In genomic region chr4:2891294-2891693, GRCh38 we compare ENCODE assay signal across 11 cellular contexts. TPM values are rescaled to one million over a fixed set of nuclear protein-coding genes. Genes with fewer than 3 reads are reported as not detected.
DNase-seq lines count a peak whose midpoint lies in the region; ATAC-seq and TF ChIP-seq lines count a peak whose summit lies in the region.
"Had no signal": no experiment of that assay in that cellular context is flagged by ENCODE, and none has a peak within 500 bp of the region (broad histone marks: within the 10 kb centered on the region; RNA-seq: fewer than 3 reads in every experiment).

No MANE protein-coding gene starts in this region.

- H3K4me1 Mint-ChIP-seq in activated CD4-positive, alpha-beta T cell treated with anti-CD3 and anti-CD28 coated beads for 36 hours = no peaks in the 10 kb centered on the region

- H3K4me1 ChIP-seq in hepatocyte (ENCODE audit: insufficient read depth) = no peaks in the 10 kb centered on the region
- H3K4me1 ChIP-seq in stomach = peaks cover 10 to 46% (median 23%) of the 10 kb centered on the region in 4 donors
- H3K4me1 ChIP-seq: prostate gland had no signal

- H3K4me3 Mint-ChIP-seq in activated CD4-positive, alpha-beta T cell treated with anti-CD3 and anti-CD28 coated beads for 36 hours = no peak overlapping the region

- H3K4me2 ChIP-seq in hepatocyte = no peak overlapping the region

- H3K79me2 ChIP-seq in hepatocyte = peaks cover 55% of the 10 kb centered on the region

- peak overlapping the region; percentile 49 for H3K27ac ChIP-seq in hepatocyte
- peak overlapping the region in 4 of 5 donors; percentile 30 to 50 (median 41) for H3K27ac ChIP-seq in stomach
- H3K27ac ChIP-seq: prostate gland had no signal

- H3K27ac Mint-ChIP-seq in activated CD4-positive, alpha-beta T cell treated with anti-CD3 and anti-CD28 coated beads for 36 hours = no peak overlapping the region

- no peak for TF ChIP-seq POLR2A in stomach (IDR thresholded peaks at IDR 0.05)

- POLR2A ChIA-PET in activated CD4-positive, alpha-beta T cell treated with anti-CD3 and anti-CD28 coated beads for 36 hours (lab: Charles Lee) = no interaction called here

- H3K9me2 ChIP-seq in hepatocyte (replicated peaks; ENCODE audit: insufficient read depth) = no peaks in the 10 kb centered on the region

- H3K27me3 ChIP-seq in hepatocyte (no peaks in the 10 kb centered on the region), stomach (no peaks in the 10 kb centered on the region)

- peak; percentile 26 for ATAC-seq in activated CD4-positive, alpha-beta T cell treated with anti-CD3 and anti-CD28 coated beads for 36 hours
- ATAC-seq: Panc1 had no signal

- CTCF ChIA-PET in activated CD4-positive, alpha-beta T cell treated with anti-CD3 and anti-CD28 coated beads for 36 hours (lab: Charles Lee) = interaction anchor here (1.1 kb wide), 1 partner anchor 10 kb away, joined by 3 read pairs; no protein-coding TSS in a partner anchor

- peaks cover 3% of the 10 kb centered on the region for H4K20me1 ChIP-seq in hepatocyte (ENCODE audit: insufficient read depth, poor library complexity, severe bottlenecking)

- no peak overlapping the region for H2AFZ ChIP-seq in hepatocyte

- H3K27me3 Mint-ChIP-seq in activated CD4-positive, alpha-beta T cell treated with anti-CD3 and anti-CD28 coated beads for 36 hours = no peaks in the 10 kb centered on the region

- TF ChIP-seq EP300 in stomach (IDR thresholded peaks at IDR 0.05) = no peak

- no peak for DNase-seq in activated CD4-positive, alpha-beta T cell treated with anti-CD3 and anti-CD28 coated beads for 36 hours
- no peak for DNase-seq in activated CD4-positive, alpha-beta T cell treated with anti-CD3 and anti-CD28 coated beads, Interleukin-2, amount 50 U/mL, for 48 hours
- DNase-seq in amniotic epithelial cell (ENCODE audit: low read depth) (peak; percentile 84), hepatocyte (ENCODE audit: low spot score) (peak; percentile 40), stomach (no peak), GM10266 (ENCODE audit: extremely low spot score) (no peak), SW 1271 (lab: John Stamatoyannopoulos, UW) (no peak)
- DNase-seq in stimulated activated CD4-positive, alpha-beta T cell treated with anti-CD3 and anti-CD28 coated beads, Interleukin-2, amount 100 ng/mL, for 24 hours = no peak
- DNase-seq: activated CD4-positive, CD25-positive, alpha-beta regulatory T cell had no signal

- H3K9me3 Mint-ChIP-seq in activated CD4-positive, alpha-beta T cell treated with anti-CD3 and anti-CD28 coated beads for 36 hours (ENCODE audit: low read depth) = no peaks in the 10 kb centered on the region

- intact Hi-C loops in activated CD4-positive, alpha-beta T cell treated with anti-CD3 and anti-CD28 coated beads for 36 hours (cut with DNase I, micrococcal nuclease) = no loop called here
- intact Hi-C loops in stomach (cut with DNase I; ENCODE audit: low total_unique reads) = no loop called here

- peaks cover 23% of the 10 kb centered on the region for H3K36me3 Mint-ChIP-seq in activated CD4-positive, alpha-beta T cell treated with anti-CD3 and anti-CD28 coated beads for 36 hours (ENCODE audit: low read depth)

- H3K9me3 ChIP-seq in hepatocyte (ENCODE audit: low read depth) = no peaks in the 10 kb centered on the region
- H3K9me3 ChIP-seq in stomach = no peaks in the 10 kb centered on the region
- H3K9me3 ChIP-seq: prostate gland had no signal

- no peak for TF ChIP-seq CTCF in hepatocyte (IDR thresholded peaks at IDR 0.05; ENCODE audit: poor library complexity)
- no peak for TF ChIP-seq CTCF in stomach (IDR thresholded peaks at IDR 0.05)
- no peak for TF ChIP-seq CTCF in GM10266 (IDR thresholded peaks at IDR 0.05; ENCODE audit: control insufficient read depth, insufficient read depth, low read depth, missing control alignments)

- WGBS in hepatocyte (ENCODE audit: low lambda C conversion rate, missing lambda C conversion rate) = 79% methylated on average over 5 of the region's 5 CpGs
- 35 to 57% (median 52%) methylated on average over 5 of the region's 5 CpGs for WGBS in stomach, 5 donors

- H3K36me3 ChIP-seq in hepatocyte (replicated peaks; ENCODE audit: insufficient read depth, low read depth) (no peaks in the 10 kb centered on the region), stomach (peaks cover 26 to 76% (median 60%) of the 10 kb centered on the region in 4 donors)

- H3K4me3 ChIP-seq in hepatocyte (no peak overlapping the region), stomach (no peak overlapping the region)
- H3K4me3 ChIP-seq: prostate gland had no signal

RNA-seq across cellular contexts. Expression of gene ADD1, which starts 47.6 kb away (rescaled TPM):
- total RNA-seq in activated CD4-positive, alpha-beta T cell treated with anti-CD3 and anti-CD28 coated beads for 36 hours = 100 to 1,000 TPM; 196 to 206 TPM
- total RNA-seq in hepatocyte = 143 and 179 TPM in 2 replicates
- polyA plus RNA-seq in hepatocyte = 174 and 208 TPM in 2 replicates
- 1,000 to 10,000 TPM in 1 of 5 donors, 100 to 1,000 TPM in 4; 162 to 1,174 (median 290) TPM for total RNA-seq in stomach
- polyA plus RNA-seq in stomach = 100 to 1,000 TPM; 103 to 197 (median 127) TPM

Comparison
In these comparisons a context has a peak if more than half of its experiments do, and no peak if none do; other contexts are left out.
1. DNase-seq: peak in amniotic epithelial cell (single experiment) and hepatocyte (single experiment); none in activated CD4-positive, alpha-beta T cell treated with anti-CD3 and anti-CD28 coated beads for 36 hours (single experiment), activated CD4-positive, alpha-beta T cell treated with anti-CD3 and anti-CD28 coated beads, Interleukin-2, amount 50 U/mL, for 48 hours (0 of 2), stomach (single experiment), GM10266 (single experiment), SW 1271 (0 of 2) and stimulated activated CD4-positive, alpha-beta T cell treated with anti-CD3 and anti-CD28 coated beads, Interleukin-2, amount 100 ng/mL, for 24 hours (0 of 2).